In the genomic region with DNA sequence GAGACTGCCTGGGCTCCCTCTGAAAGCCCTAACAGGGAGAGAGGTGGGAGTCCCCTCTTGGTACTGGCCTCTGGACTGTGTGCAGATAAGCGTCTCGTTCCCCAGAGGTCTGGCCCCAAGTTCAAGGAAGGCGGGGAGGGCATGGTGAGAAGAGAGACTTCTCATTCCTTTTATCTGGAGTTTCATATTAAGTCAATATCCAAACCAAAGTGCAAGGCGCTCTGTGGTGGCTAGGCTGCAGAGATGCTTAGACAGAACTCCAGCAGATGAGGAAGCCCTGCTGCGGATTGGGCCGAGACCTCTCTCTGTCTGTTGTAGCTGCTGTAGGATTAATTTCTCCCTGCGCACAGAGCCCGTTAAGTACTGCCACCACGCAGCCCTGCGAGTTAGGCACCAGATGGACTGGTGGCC, we compare ENCODE assay signal across 35 cellular contexts. TPM values are rescaled to one million over a fixed set of nuclear protein-coding genes. Genes with fewer than 3 reads are reported as not detected.
DNase-seq lines count a peak whose midpoint lies in the region; ATAC-seq and TF ChIP-seq lines count a peak whose summit lies in the region.
"Had no signal": no experiment of that assay in that cellular context is flagged by ENCODE, and none has a peak within 500 bp of the region (broad histone marks: within the 10 kb centered on the region; RNA-seq: fewer than 3 reads in every experiment).

No MANE protein-coding gene starts in this region.

- peaks cover 3% of the 10 kb centered on the region for H3K27me3 Mint-ChIP-seq in brain
- H3K27me3 Mint-ChIP-seq: activated CD8-positive, alpha-beta T cell treated with anti-CD3 and anti-CD28 coated beads for 36 hours; activated naive CD4-positive, alpha-beta T cell treated with anti-CD3 and anti-CD28 coated beads, Interleukin-2, amount 50 U/mL, for 24 hours had no signal

- intact Hi-C loops in A673 (cut with micrococcal nuclease; ENCODE audit: unreplicated experiment): no loop called here

- no peaks in the 10 kb centered on the region for H3K9me2 ChIP-seq in hepatocyte (replicated peaks; ENCODE audit: insufficient read depth)
- H3K9me2 ChIP-seq: SK-N-SH had no signal

- H3K4me3 ChIP-seq in hepatocyte: no peak overlapping the region
- no peak overlapping the region for H3K4me3 ChIP-seq in BE2C (ENCODE audit: low read depth, low read length)
- H3K4me3 ChIP-seq in A673 (ENCODE audit: low read depth, low read length, poor library complexity, severe bottlenecking): no peak overlapping the region
- H3K4me3 ChIP-seq: GM23338, left lung, spleen, stomach, tibial nerve had no signal

- peaks cover 62% of the 10 kb centered on the region for H3K36me3 Mint-ChIP-seq in brain
- peaks cover 20% of the 10 kb centered on the region for H3K36me3 Mint-ChIP-seq in stimulated activated effector memory CD8-positive, alpha-beta T cell treated with anti-CD3 and anti-CD28 coated beads, Interleukin-12 subunit alpha, Interleukin-12 subunit beta, amount 100 ng/mL, for 72 hours

- WGBS in hepatocyte (ENCODE audit: low lambda C conversion rate, missing lambda C conversion rate): 68% methylated on average over 10 of the region's 10 CpGs

- peak; percentile 29 for DNase-seq in NCI-H2227 (lab: John Stamatoyannopoulos, UW; ENCODE audit: unreplicated experiment)
- peak; percentile 53 for DNase-seq in hepatocyte (ENCODE audit: low spot score)
- DNase-seq in stimulated activated effector memory CD8-positive, alpha-beta T cell treated with anti-CD3 and anti-CD28 coated beads, Interleukin-12 subunit alpha, Interleukin-12 subunit beta, amount 100 ng/mL, for 72 hours (ENCODE audit: low spot score in 2 of 2): peak in 1 of 2 donors; percentile 46
- no peak for DNase-seq in stimulated activated naive CD4-positive, alpha-beta T cell treated with Interleukin-2 at 50 U/mL for 16 hours (lab: John Stamatoyannopoulos, UW)
- DNase-seq in BE2C: no peak
- no peak for DNase-seq in NCI-H526 (lab: John Stamatoyannopoulos, UW)
- no peak for DNase-seq in A673 (ENCODE audit: low spot score)
- DNase-seq: activated CD4-positive, alpha-beta T cell treated with anti-CD3 and anti-CD28 coated beads for 1 hour; activated CD8-positive, alpha-beta T cell treated with anti-CD3 and anti-CD28 coated beads for 36 hours; activated T-cell treated with anti-CD3 and anti-CD28 coated beads for 4 hours; amniotic stem cell; C1 segment of cervical spinal cord; COR-L47; effector CD8-positive, alpha-beta T cell; HFFc6; left lung; MV-4-11; NCI-H1436; NCI-H2107; NK-92 treated with Interleukin-12 subunit alpha and Interleukin-12 subunit beta, amount 100 ng/mL, for 24 hours; posterior cingulate gyrus; right cardiac atrium; SK-N-SH; spleen; stimulated activated CD4-positive, alpha-beta T cell treated with anti-CD3 and anti-CD28 coated beads, Interleukin-2, amount 100 ng/mL, for 24 hours; stomach had no signal

- peak overlapping the region in 3 of 5 experiments; percentile 55 to 80 (median 80) for H3K27ac Mint-ChIP-seq in brain
- H3K27ac Mint-ChIP-seq in stimulated activated effector memory CD8-positive, alpha-beta T cell treated with anti-CD3 and anti-CD28 coated beads, Interleukin-12 subunit alpha, Interleukin-12 subunit beta, amount 100 ng/mL, for 72 hours: no peak overlapping the region
- H3K27ac Mint-ChIP-seq: activated CD8-positive, alpha-beta T cell treated with anti-CD3 and anti-CD28 coated beads for 36 hours; activated naive CD4-positive, alpha-beta T cell treated with anti-CD3 and anti-CD28 coated beads, Interleukin-2, amount 50 U/mL, for 24 hours; activated T-helper 2 cell treated with anti-CD3 and anti-CD28 coated beads, Interferon-gamma antibody, Interleukin-2, Interleukin-4, amounts not matched to agents 10 μg/mL and 5 μg/mL and 100 μg/mL, durations not matched to agents 14 hours and 24 hours and 36 hours; GM23338; HFFc6; IgD-negative memory B cell; T-helper 1 cell treated with Interleukin-12 subunit alpha and Interleukin-12 subunit beta and Interleukin-4 antibody, amounts not matched to agents 30 μg/mL and 1 μg/mL, for 36 hours had no signal

- no peak for TF ChIP-seq CTCF in brain (conservative IDR thresholded peaks at IDR 0.05)
- no peak for TF ChIP-seq CTCF in hepatocyte (IDR thresholded peaks at IDR 0.05; ENCODE audit: poor library complexity)
- no peak for TF ChIP-seq CTCF in BE2C (IDR thresholded peaks at IDR 0.05; ENCODE audit: low read depth, low read length)
- no peak for TF ChIP-seq CTCF in A673 (conservative IDR thresholded peaks at IDR 0.05; ENCODE audit: low read depth, low read length)

- H3K9me3 Mint-ChIP-seq in brain: no peaks in the 10 kb centered on the region
- H3K9me3 Mint-ChIP-seq in stimulated activated effector memory CD8-positive, alpha-beta T cell treated with anti-CD3 and anti-CD28 coated beads, Interleukin-12 subunit alpha, Interleukin-12 subunit beta, amount 100 ng/mL, for 72 hours: no peaks in the 10 kb centered on the region
- H3K9me3 Mint-ChIP-seq: activated CD8-positive, alpha-beta T cell treated with anti-CD3 and anti-CD28 coated beads for 36 hours; activated naive CD4-positive, alpha-beta T cell treated with anti-CD3 and anti-CD28 coated beads, Interleukin-2, amount 50 U/mL, for 24 hours; activated T-helper 2 cell treated with anti-CD3 and anti-CD28 coated beads, Interferon-gamma antibody, Interleukin-2, Interleukin-4, amounts not matched to agents 10 μg/mL and 5 μg/mL and 100 μg/mL, durations not matched to agents 14 hours and 24 hours and 36 hours; GM23338; HFFc6; IgD-negative memory B cell; T-helper 1 cell treated with Interleukin-12 subunit alpha and Interleukin-12 subunit beta and Interleukin-4 antibody, amounts not matched to agents 30 μg/mL and 1 μg/mL, for 36 hours had no signal

- POLR2A ChIA-PET in A673 (lab: Charles Lee; ENCODE audit: low non-redundant PET): interaction anchor here (0.6 kb wide), 1 partner anchor 14 kb away, joined by 3 read pairs; no protein-coding TSS in a partner anchor

- BruUV-seq in A673 (replicated peaks; lab: Mats Ljungman, UMichigan): no TSS peak

- H2AFZ ChIP-seq in hepatocyte: no peak overlapping the region
- H2AFZ ChIP-seq: GM23338 had no signal

- H3K4me2 ChIP-seq in hepatocyte: no peak overlapping the region
- H3K4me2 ChIP-seq: GM23338, SK-N-SH had no signal

- H3K4me1 Mint-ChIP-seq in brain: peaks cover 71% of the 10 kb centered on the region
- H3K4me1 Mint-ChIP-seq in stimulated activated effector memory CD8-positive, alpha-beta T cell treated with anti-CD3 and anti-CD28 coated beads, Interleukin-12 subunit alpha, Interleukin-12 subunit beta, amount 100 ng/mL, for 72 hours: peaks cover 38% of the 10 kb centered on the region

- H3K27ac ChIP-seq in hepatocyte: peak overlapping the region; percentile 74
- no peak overlapping the region for H3K27ac ChIP-seq in A673 (ENCODE audit: low read depth, low read length, poor library complexity, severe bottlenecking)
- H3K27ac ChIP-seq: epithelial cell of prostate, left lung, neutrophil, spleen, stomach had no signal

- no peaks in the 10 kb centered on the region for H3K27me3 ChIP-seq in hepatocyte
- H3K27me3 ChIP-seq in BE2C: no peaks in the 10 kb centered on the region
- H3K27me3 ChIP-seq in A673 (replicated peaks; ENCODE audit: insufficient read depth, low read depth, low read length, poor library complexity): no peaks in the 10 kb centered on the region
- H3K27me3 ChIP-seq: left lung, neutrophil, spleen, stomach, tibial nerve had no signal

- H3K4me1 ChIP-seq in hepatocyte (ENCODE audit: insufficient read depth): peaks cover 11% of the 10 kb centered on the region
- H3K4me1 ChIP-seq in BE2C: no peaks in the 10 kb centered on the region
- H3K4me1 ChIP-seq in A673 (ENCODE audit: insufficient read depth, low read length, poor library complexity, severe bottlenecking): peaks cover 16% of the 10 kb centered on the region

- peak; percentile 28 for ATAC-seq in stimulated activated effector memory CD8-positive, alpha-beta T cell treated with anti-CD3 and anti-CD28 coated beads, Interleukin-12 subunit alpha, Interleukin-12 subunit beta, amount 100 ng/mL, for 72 hours
- ATAC-seq: activated CD8-positive, alpha-beta T cell treated with anti-CD3 and anti-CD28 coated beads for 36 hours; GM23338; left lung; right cardiac atrium had no signal

- no peak overlapping the region for H3K4me3 Mint-ChIP-seq in brain
- H3K4me3 Mint-ChIP-seq in stimulated activated effector memory CD8-positive, alpha-beta T cell treated with anti-CD3 and anti-CD28 coated beads, Interleukin-12 subunit alpha, Interleukin-12 subunit beta, amount 100 ng/mL, for 72 hours: no peak overlapping the region
- H3K4me3 Mint-ChIP-seq: activated CD8-positive, alpha-beta T cell treated with anti-CD3 and anti-CD28 coated beads for 36 hours; activated naive CD4-positive, alpha-beta T cell treated with anti-CD3 and anti-CD28 coated beads, Interleukin-2, amount 50 U/mL, for 24 hours; GM23338; HFFc6; IgD-negative memory B cell; T-helper 1 cell treated with Interleukin-12 subunit alpha and Interleukin-12 subunit beta and Interleukin-4 antibody, amounts not matched to agents 30 μg/mL and 1 μg/mL, for 36 hours had no signal

- H3K79me2 ChIP-seq in hepatocyte: peaks cover 45% of the 10 kb centered on the region

- H3K36me3 ChIP-seq in hepatocyte (replicated peaks; ENCODE audit: insufficient read depth, low read depth) (no peaks in the 10 kb centered on the region), BE2C (no peaks in the 10 kb centered on the region; the same call in 1 of the 2 replicates), A673 (ENCODE audit: insufficient read depth, low read length, poor library complexity, severe bottlenecking) (no peaks in the 10 kb centered on the region)

- peaks cover 3% of the 10 kb centered on the region for H4K20me1 ChIP-seq in hepatocyte (ENCODE audit: insufficient read depth, poor library complexity, severe bottlenecking)

- H3K9me3 ChIP-seq in hepatocyte (ENCODE audit: low read depth): no peaks in the 10 kb centered on the region
- H3K9me3 ChIP-seq in BE2C: no peaks in the 10 kb centered on the region
- no peaks in the 10 kb centered on the region for H3K9me3 ChIP-seq in A673 (ENCODE audit: low read depth, low read length, poor library complexity, severe bottlenecking)
- H3K9me3 ChIP-seq: left lung, neutrophil, SK-N-SH, spleen, stomach, tibial nerve had no signal

- CTCF ChIA-PET in A673 (lab: Charles Lee): no interaction called here

RNA-seq across cellular contexts. Expression of gene MVB12B, which starts 16.0 kb away (rescaled TPM):
- 42.1 TPM for polyA plus RNA-seq in brain (ENCODE audit: insufficient read depth, low read depth, low replicate concordance)
- total RNA-seq in hepatocyte: 10.8 and 12.1 TPM in 2 replicates
- polyA plus RNA-seq in hepatocyte: 11.2 and 11.8 TPM in 2 replicates
- 12.3 TPM for polyA plus RNA-seq in BE2C (2012; ENCODE audit: insufficient read depth, insufficient read length, low read depth)
- total RNA-seq in A673 (2021): 12.3 and 17.9 TPM in 2 replicates

Comparison
In these comparisons a context has a peak if more than half of its experiments do, and no peak if none do; other contexts are left out.
1. DNase-seq: peak in NCI-H2227 (single experiment) and hepatocyte (single experiment); none in stimulated activated naive CD4-positive, alpha-beta T cell treated with Interleukin-2 at 50 U/mL for 16 hours (single experiment), BE2C (single experiment), NCI-H526 (0 of 2) and A673 (single experiment).